ENCODE assay signal across 19 cellular contexts in the genomic region with DNA sequence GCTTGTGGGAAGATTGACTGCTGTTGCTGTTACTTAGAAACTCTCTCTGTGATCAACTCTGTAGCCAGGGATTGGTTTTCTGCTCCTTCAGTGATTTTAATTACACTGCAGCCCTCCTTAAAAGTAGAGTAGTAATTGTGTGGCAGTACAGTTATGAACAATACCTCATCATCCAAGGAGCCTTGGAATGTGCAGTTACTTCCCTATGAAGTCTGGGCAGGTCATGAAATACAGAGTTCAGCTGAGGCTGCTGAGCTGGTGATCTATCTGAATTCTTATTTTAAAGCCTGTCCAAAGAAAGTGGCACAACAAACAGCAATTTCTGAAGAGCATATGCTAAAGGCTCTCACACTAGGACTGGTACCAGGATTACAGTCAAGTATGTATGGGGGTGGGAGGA.
"Had no signal": no experiment of that assay in that cellular context is flagged by ENCODE, and none has a peak within 500 bp of the region (broad histone marks: within the 10 kb centered on the region; RNA-seq: fewer than 3 reads in every experiment).

No MANE protein-coding gene starts in this region.

- H3K9me3 ChIP-seq: left lung, neutrophil, ovary, psoas muscle had no signal

- H3K9me3 Mint-ChIP-seq: activated naive CD4-positive, alpha-beta T cell treated with anti-CD3 and anti-CD28 coated beads, Interleukin-2, amount 50 U/mL, for 72 hours; activated T-helper 17 cell treated with anti-CD3 and anti-CD28 coated beads, Interleukin-2, amount 50 U/mL, for 72 hours; mesothelial cell of epicardium; natural killer cell; T-helper 1 cell treated with Interleukin-12 subunit alpha and Interleukin-12 subunit beta and Interleukin-4 antibody, amounts not matched to agents 30 μg/mL and 1 μg/mL, for 36 hours had no signal

- H3K4me3 Mint-ChIP-seq: activated T-helper 17 cell treated with anti-CD3 and anti-CD28 coated beads, Interleukin-2, amount 50 U/mL, for 72 hours; mesothelial cell of epicardium; natural killer cell; T-helper 1 cell treated with Interleukin-12 subunit alpha and Interleukin-12 subunit beta and Interleukin-4 antibody, amounts not matched to agents 30 μg/mL and 1 μg/mL, for 36 hours; WTC11 had no signal

- H3K27me3 ChIP-seq: heart right ventricle, left lung, neutrophil, ovary had no signal

- H3K36me3 Mint-ChIP-seq: activated naive CD4-positive, alpha-beta T cell treated with anti-CD3 and anti-CD28 coated beads, Interleukin-2, amount 50 U/mL, for 72 hours; mesothelial cell of epicardium; natural killer cell; WTC11 had no signal

- DNase-seq: activated T-cell treated with anti-CD3 and anti-CD28 coated beads, Interleukin-2, amount 50 U/mL, for 1 hour; aorta; cortex of kidney; heart right ventricle; left lung; natural killer cell; ovary; psoas muscle; right cardiac atrium; stimulated activated CD4-positive, alpha-beta T cell treated with anti-CD3 and anti-CD28 coated beads, Interleukin-4, amount 100 ng/mL, for 24 hours; stimulated activated naive CD8-positive, alpha-beta T cell treated with anti-CD3 and anti-CD28 coated beads, Interleukin-15, Interleukin-2, amounts not matched to agents 100 U/mL and 50 U/mL, for 24 hours; T1000 had no signal

- H3K27ac ChIP-seq: epithelial cell of prostate, heart right ventricle, left lung, neutrophil, ovary, psoas muscle had no signal

- H3K4me3 ChIP-seq: heart right ventricle, left lung, ovary, psoas muscle had no signal

- H3K27ac Mint-ChIP-seq: activated naive CD4-positive, alpha-beta T cell treated with anti-CD3 and anti-CD28 coated beads, Interleukin-2, amount 50 U/mL, for 72 hours; activated T-helper 17 cell treated with anti-CD3 and anti-CD28 coated beads, Interleukin-2, amount 50 U/mL, for 72 hours; mesothelial cell of epicardium; natural killer cell; T-helper 1 cell treated with Interleukin-12 subunit alpha and Interleukin-12 subunit beta and Interleukin-4 antibody, amounts not matched to agents 30 μg/mL and 1 μg/mL, for 36 hours; WTC11 had no signal

- H3K4me1 ChIP-seq: left lung, psoas muscle had no signal

- H3K36me3 ChIP-seq: heart right ventricle, left lung, neutrophil, ovary had no signal

- H3K4me1 Mint-ChIP-seq: activated T-helper 17 cell treated with anti-CD3 and anti-CD28 coated beads, Interleukin-2, amount 50 U/mL, for 72 hours; mesothelial cell of epicardium; natural killer cell had no signal
